ENCODE assay signal across 7 cellular contexts in the genomic region with DNA sequence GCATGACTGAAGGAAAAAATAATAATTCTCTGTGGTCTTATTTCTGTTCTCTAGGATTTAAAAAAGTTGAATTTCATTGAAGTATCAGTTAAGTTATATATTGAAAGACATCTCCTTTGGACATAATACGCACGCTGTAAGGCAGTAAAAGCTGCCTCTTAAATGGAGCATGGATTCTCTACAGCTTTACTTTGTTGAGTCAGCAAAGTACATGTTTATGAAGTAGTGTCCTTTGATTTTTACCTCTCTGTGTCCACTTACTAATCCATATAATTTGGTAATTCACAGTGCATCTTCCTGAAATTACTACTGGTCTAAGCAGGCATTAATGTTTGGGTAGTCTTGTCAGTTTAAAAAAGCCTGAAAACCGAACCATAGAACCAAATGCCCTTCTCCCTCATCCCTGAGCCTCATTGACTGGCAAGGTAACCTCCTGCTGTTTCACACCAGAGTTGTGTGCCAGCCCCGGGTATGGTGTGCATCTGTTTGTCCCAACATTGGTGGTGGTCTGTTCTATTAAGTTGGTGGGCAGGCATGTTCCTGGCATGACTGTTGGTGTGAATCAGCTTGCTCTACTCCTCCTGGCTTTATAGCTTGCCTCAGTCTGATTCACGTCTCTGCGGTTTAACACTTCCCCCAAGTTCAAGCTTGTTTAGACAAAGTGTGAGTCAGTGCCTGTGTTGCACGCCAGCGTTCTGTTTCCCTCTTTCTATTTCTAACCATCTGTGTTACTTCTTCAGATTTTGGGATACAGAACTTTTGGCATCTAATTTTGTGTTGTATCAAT.
DNase-seq lines count a peak whose midpoint lies in the region; ATAC-seq and TF ChIP-seq lines count a peak whose summit lies in the region.

No MANE protein-coding gene starts in this region.

- no peak for TF ChIP-seq POLR2A in gastroesophageal sphincter (IDR thresholded peaks at IDR 0.05)

- CTCF ChIA-PET in Panc1 (lab: Charles Lee) = no interaction called here

- no TSS peak for BruUV-seq in Panc1 (replicated peaks; lab: Mats Ljungman, UMichigan)

- H3K27me3 ChIP-seq in Panc1 (ENCODE audit: control insufficient read depth, insufficient read depth, low read length) = no peaks in the 10 kb centered on the region
- H3K27me3 ChIP-seq in gastroesophageal sphincter = no peaks in the 10 kb centered on the region
- no peaks in the 10 kb centered on the region for H3K27me3 ChIP-seq in upper lobe of right lung

- no peak for TF ChIP-seq EP300 in gastroesophageal sphincter (IDR thresholded peaks at IDR 0.05)

- 32 to 37% methylated on average over 5 to 8 of the region's 8 CpGs for WGBS in gastroesophageal sphincter (ENCODE audit: low coverage in 1 of 2), 2 donors

- H3K27ac ChIP-seq in Panc1 (ENCODE audit: low read length) (peak overlapping the region; percentile 49), gastroesophageal sphincter (peak overlapping the region; percentile 76 to 91 (median 82)), upper lobe of right lung (peak overlapping the region; percentile 69)

- intact Hi-C loops in Panc1 (cut with micrococcal nuclease; ENCODE audit: unreplicated experiment) = loop anchor here (10.0 kb wide), 1 partner anchor 79 kb away; the partner anchor contains the start of gene CAB39
- intact Hi-C loops in upper lobe of right lung (cut with DNase I) = no loop called here

- H3K4me1 ChIP-seq in Panc1 (ENCODE audit: control insufficient read depth, insufficient read depth, low read length) (peaks cover 19% of the 10 kb centered on the region), gastroesophageal sphincter (peaks cover 7 to 85% (median 18%) of the 10 kb centered on the region in 3 donors), upper lobe of right lung (peaks cover 28% of the 10 kb centered on the region)

- H3K9me3 ChIP-seq in Panc1 (ENCODE audit: control insufficient read depth, insufficient read depth, low read depth, low read length) (peaks cover 19% of the 10 kb centered on the region; the same call in 1 of the 2 replicates), gastroesophageal sphincter (peaks cover 0 to 10% (median 0%) of the 10 kb centered on the region in 3 donors), upper lobe of right lung (peaks cover 3% of the 10 kb centered on the region)

- peak; percentile 93 for DNase-seq in Panc1 (ENCODE audit: low read depth, low spot score)
- DNase-seq in activated T-helper 9 cell treated with anti-CD3 and anti-CD28 coated beads, Interleukin-2, amount 50 U/mL, for 16 hours (ENCODE audit: low read depth) = peak; percentile 56
- DNase-seq in putamen (ENCODE audit: low spot score) = peak; percentile 42
- DNase-seq in upper lobe of right lung = no peak

- ATAC-seq in GM21723 (IDR thresholded peaks at IDR 0.05; ENCODE audit: unreplicated experiment) = peak; percentile 80
- ATAC-seq in Panc1 = peak; percentile 98
- peak; percentile 92 for ATAC-seq in gastroesophageal sphincter
- ATAC-seq in upper lobe of right lung = peak; percentile 91
- no peak for ATAC-seq in HG02981 (IDR thresholded peaks at IDR 0.05; ENCODE audit: unreplicated experiment)

- in situ Hi-C loops in Panc1 (cut with HindIII; ENCODE audit: low pct_unique_long_range_greater_than_20kb, low sequenced_read_pairs) = no loop called here

- peak overlapping the region in 1 of 2 experiments; percentile 12; a peak in 1 of 4 replicates for H3K4me3 ChIP-seq in Panc1 (ENCODE audit: low read depth in 2 of 2, low read length in 2 of 2)
- no peak overlapping the region for H3K4me3 ChIP-seq in gastroesophageal sphincter
- H3K4me3 ChIP-seq in upper lobe of right lung = no peak overlapping the region

- H3K36me3 ChIP-seq in Panc1 (ENCODE audit: control insufficient read depth, insufficient read depth, low read length) (0 out of 2 replicates have a peak, but pooled peaks cover 3% of the 10 kb centered on the region), gastroesophageal sphincter (peaks cover 0 to 23% of the 10 kb centered on the region in 2 donors), upper lobe of right lung (peaks cover 30% of the 10 kb centered on the region)

- POLR2A ChIA-PET in Panc1 (lab: Charles Lee) = interaction anchor here (0.5 to 1.0 kb wide), 2 partner anchors 12 to 545 kb away, joined by 3 to 4 read pairs; no protein-coding TSS in a partner anchor

- TF ChIP-seq CTCF in Panc1 (IDR thresholded peaks at IDR 0.05) (no peak), gastroesophageal sphincter (IDR thresholded peaks at IDR 0.05) (no peak), upper lobe of right lung (IDR thresholded peaks at IDR 0.05) (no peak)
